ENCODE assay signal across 12 cellular contexts in the genomic region with DNA sequence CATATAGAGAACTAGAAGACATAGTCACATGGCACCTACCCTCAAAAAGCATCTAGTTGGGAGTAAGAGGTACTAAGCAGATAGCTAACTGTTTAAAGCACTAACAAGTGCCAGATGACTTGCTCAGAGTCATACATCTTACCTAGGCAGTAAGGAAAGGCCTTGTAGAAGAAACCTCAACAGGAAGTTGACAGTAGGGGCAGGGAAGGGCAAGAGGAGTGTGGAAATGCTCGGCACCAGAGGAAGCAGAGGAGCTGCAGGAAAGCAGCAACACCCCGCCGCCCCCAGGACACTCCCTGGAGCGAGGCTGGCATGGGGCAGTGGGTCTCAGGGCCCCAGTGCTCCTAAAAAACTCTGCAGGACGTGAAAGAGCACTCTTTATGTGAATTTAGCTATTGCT.
DNase-seq lines count a peak whose midpoint lies in the region; ATAC-seq and TF ChIP-seq lines count a peak whose summit lies in the region.
"Had no signal": no experiment of that assay in that cellular context is flagged by ENCODE, and none has a peak within 500 bp of the region (broad histone marks: within the 10 kb centered on the region; RNA-seq: fewer than 3 reads in every experiment).

No MANE protein-coding gene starts in this region.

- H3K27ac Mint-ChIP-seq in activated CD4-positive, alpha-beta memory T cell treated with anti-CD3 and anti-CD28 coated beads for 36 hours: peak overlapping the region; percentile 77

- H3K27me3 Mint-ChIP-seq in activated CD4-positive, alpha-beta memory T cell treated with anti-CD3 and anti-CD28 coated beads for 36 hours: no peaks in the 10 kb centered on the region

- peak overlapping the region; percentile 31 for H3K4me3 Mint-ChIP-seq in activated CD4-positive, alpha-beta memory T cell treated with anti-CD3 and anti-CD28 coated beads for 36 hours
- H3K4me3 Mint-ChIP-seq: nephron progenitor cell had no signal

- H3K4me2 ChIP-seq in BLaER1 treated with 17β-estradiol and CSF1 and Interleukin-3, amounts not matched to agents 10 nM and 100 nM: peak overlapping the region; percentile 70 to 94 (median 84)

- H3K4me3 ChIP-seq in BLaER1 treated with 17β-estradiol and CSF1 and Interleukin-3, amounts not matched to agents 10 nM and 100 nM: peak overlapping the region in 1 of 10 experiments; percentile 18; a peak in 3 of 20 replicates
- no peak overlapping the region for H3K4me3 ChIP-seq in HL-60 (replicated peaks; ENCODE audit: insufficient read depth, low read length)

- CTCF ChIA-PET in activated CD4-positive, alpha-beta memory T cell treated with anti-CD3 and anti-CD28 coated beads for 36 hours (lab: Charles Lee): interaction anchor here (1.0 to 2.4 kb wide), 5 partner anchors 10 to 148 kb away, joined by 3 to 13 read pairs (median 4); no protein-coding TSS in a partner anchor

- no peak for TF ChIP-seq CTCF in HL-60 (IDR thresholded peaks at IDR 0.05; ENCODE audit: insufficient read depth, low read length)

- ATAC-seq in left colon (peak; percentile 72), HG03460 (IDR thresholded peaks at IDR 0.05; ENCODE audit: unreplicated experiment) (no peak)

- peaks cover 89% of the 10 kb centered on the region for H3K4me1 Mint-ChIP-seq in activated CD4-positive, alpha-beta memory T cell treated with anti-CD3 and anti-CD28 coated beads for 36 hours (ENCODE audit: low read depth)

- POLR2A ChIA-PET in activated CD4-positive, alpha-beta memory T cell treated with anti-CD3 and anti-CD28 coated beads for 36 hours (lab: Charles Lee): interaction anchor here (0.7 to 1.6 kb wide), 5 partner anchors 8 to 39 kb away, joined by 3 to 5 read pairs (median 4); no protein-coding TSS in a partner anchor

- H3K9me3 ChIP-seq in BLaER1 treated with 17β-estradiol and CSF1 and Interleukin-3, amounts not matched to agents 10 nM and 100 nM (replicated peaks in 1 of 11): 0 out of 22 replicates have a peak, but pooled peaks cover 0 to 5% (median 0%) of the 10 kb centered on the region in 11 experiments

- H3K27me3 ChIP-seq in BLaER1 treated with 17β-estradiol and CSF1 and Interleukin-3, amounts not matched to agents 10 nM and 100 nM: no peaks in the 10 kb centered on the region
- H3K27me3 ChIP-seq in HL-60 (ENCODE audit: insufficient read depth, poor library complexity, severe bottlenecking): no peaks in the 10 kb centered on the region

- H4K20me1 ChIP-seq in BLaER1 treated with 17β-estradiol and CSF1 and Interleukin-3, amounts not matched to agents 10 nM and 100 nM: peaks cover 0 to 75% (median 10%) of the 10 kb centered on the region in 11 experiments; a peak in 12 of 22 replicates

- DNase-seq in HL-60 (ENCODE audit: low read depth in 1 of 2, low spot score in 1 of 2) (peak; percentile 51 to 88), left colon (no peak), NCI-H1694 treated with DMSO at 0.1 percent for 48 hours (lab: John Stamatoyannopoulos, UW) (no peak), NCI-H1105 (lab: John Stamatoyannopoulos, UW) (no peak), NCI-H82 (lab: John Stamatoyannopoulos, UW) (no peak)
- peak; percentile 47 for DNase-seq in activated CD4-positive, alpha-beta memory T cell treated with anti-CD3 and anti-CD28 coated beads for 36 hours
- DNase-seq: activated CD8-positive, alpha-beta memory T cell treated with anti-CD3 and anti-CD28 coated beads for 24 hours; NCI-H187; nephron progenitor cell; stimulated activated CD4-positive, alpha-beta T cell treated with anti-CD3 and anti-CD28 coated beads, Interleukin-4, amount 100 ng/mL, for 1 hour had no signal

- peaks cover 28 to 66% (median 41%) of the 10 kb centered on the region in 11 experiments for H3K36me3 ChIP-seq in BLaER1 treated with 17β-estradiol and CSF1 and Interleukin-3, amounts not matched to agents 10 nM and 100 nM

- intact Hi-C loops in activated CD4-positive, alpha-beta memory T cell treated with anti-CD3 and anti-CD28 coated beads for 36 hours (cut with micrococcal nuclease): no loop called here
- intact Hi-C loops in left colon (cut with DNase I, micrococcal nuclease): no loop called here

- H3K4me1 ChIP-seq in BLaER1 treated with 17β-estradiol and CSF1 and Interleukin-3, amounts not matched to agents 10 nM and 100 nM: peaks cover 75 to 83% (median 82%) of the 10 kb centered on the region in 10 experiments

- H3K9me3 Mint-ChIP-seq in activated CD4-positive, alpha-beta memory T cell treated with anti-CD3 and anti-CD28 coated beads for 36 hours: no peaks in the 10 kb centered on the region
- H3K9me3 Mint-ChIP-seq: nephron progenitor cell had no signal

- H3K36me3 Mint-ChIP-seq in activated CD4-positive, alpha-beta memory T cell treated with anti-CD3 and anti-CD28 coated beads for 36 hours: peaks cover 22% of the 10 kb centered on the region

- peak overlapping the region; percentile 13 to 85 (median 74); a peak in 21 of 22 replicates for H3K27ac ChIP-seq in BLaER1 treated with 17β-estradiol and CSF1 and Interleukin-3, amounts not matched to agents 10 nM and 100 nM
- H3K27ac ChIP-seq in HL-60 (replicated peaks): peak overlapping the region; percentile 71

- H3K9ac ChIP-seq in BLaER1 treated with 17β-estradiol and CSF1 and Interleukin-3, amounts not matched to agents 10 nM and 100 nM: peak overlapping the region; percentile 32 to 68 (median 53); a peak in 19 of 22 replicates

Comparison
In these comparisons a context has a peak if more than half of its experiments do, and no peak if none do; other contexts are left out.
1. DNase-seq: peak in HL-60 (2 of 2) and activated CD4-positive, alpha-beta memory T cell treated with anti-CD3 and anti-CD28 coated beads for 36 hours (single experiment); none in left colon (0 of 2), NCI-H1694 treated with DMSO at 0.1 percent for 48 hours (single experiment), NCI-H1105 (single experiment) and NCI-H82 (single experiment).